15 cellular contexts compared by ENCODE assay signal in genomic region chr3:102532901-102533300, GRCh38.
DNase-seq lines count a peak whose midpoint lies in the region; ATAC-seq, FAIRE-seq and TF ChIP-seq lines count a peak whose summit lies in the region.
"Had no signal": no experiment of that assay in that cellular context is flagged by ENCODE, and none has a peak within 500 bp of the region (broad histone marks: within the 10 kb centered on the region; RNA-seq: fewer than 3 reads in every experiment).

No MANE protein-coding gene starts in this region.

- CTCF ChIA-PET in AG04450 (lab: Charles Lee) (no interaction called here), GM12878 (lab: Yijun Ruan, JAX) (interaction anchor here (11.6 kb wide), 1 partner anchor 304 kb away, joined by 314 read pairs; no protein-coding TSS in a partner anchor)

- BruUV-seq in GM12878 (replicated peaks; lab: Mats Ljungman, UMichigan) = no TSS peak

- H3K4me1 ChIP-seq in GM12878 (ENCODE audit: control insufficient read depth, insufficient read depth, low read length) = no peaks in the 10 kb centered on the region
- H3K4me1 ChIP-seq: upper lobe of left lung had no signal

- no peak for TF ChIP-seq EP300 in GM12878 (IDR thresholded peaks at IDR 0.05; ENCODE audit: borderline replicate concordance in 1 of 2, control insufficient read depth in 1 of 2, low read depth in 2 of 2, low read length in 2 of 2)

- POLR2A ChIA-PET in AG04450 (lab: Yijun Ruan, JAX) = no interaction called here
- POLR2A ChIA-PET in GM12878 (lab: Charles Lee) = no interaction called here

- H3K9me3 ChIP-seq in AG04450 (ENCODE audit: control insufficient read depth, insufficient read depth, low read length) (no peaks in the 10 kb centered on the region), GM12878 (replicated peaks; ENCODE audit: control insufficient read depth, insufficient read depth, low read length) (no peaks in the 10 kb centered on the region)
- H3K9me3 ChIP-seq: upper lobe of left lung had no signal

- SMC1A ChIA-PET in GM12878 (lab: Charles Lee; ENCODE audit: uncharacterized antibody, unreplicated experiment) = no interaction called here

- no peak overlapping the region for H2AFZ ChIP-seq in GM12878 (ENCODE audit: control insufficient read depth, low read depth, low read length)

- no peak for FAIRE-seq in GM12878 (lab: Jason Lieb, UNC)

- intact Hi-C loops in GM12878 (cut with micrococcal nuclease; ENCODE audit: unreplicated experiment) = no loop called here

- 28% methylated on average over 3 of the region's 3 CpGs for WGBS in GM12878 (ENCODE audit: insufficient coverage, insufficient replicate concordance, low lambda C conversion rate, missing lambda C conversion rate)

- H3K4me3 ChIP-seq in AG04450 (ENCODE audit: low read depth, low read length) (no peak overlapping the region), GM12865 (ENCODE audit: low read depth, low read length) (no peak overlapping the region), GM12878 (no peak overlapping the region)
- H3K4me3 ChIP-seq: upper lobe of left lung had no signal

- TF ChIP-seq RAD21 in GM12878 (IDR thresholded peaks at IDR 0.05; ENCODE audit: insufficient read depth, low read depth, low read length) = no peak

- H3K9ac ChIP-seq in GM12878 (ENCODE audit: control insufficient read depth, insufficient read depth, low read length) = no peak overlapping the region

- DNase-seq in AG04450 (ENCODE audit: low read depth, low spot score) (no peak), GM12865 (ENCODE audit: low read depth) (peak; percentile 5), MV-4-11 (lab: John Stamatoyannopoulos, UW) (peak; percentile 90), GM12878 (ENCODE audit: low read depth, low spot score) (no peak), DMS153 treated with DMSO at 0.1 percent for 48 hours (lab: John Stamatoyannopoulos, UW; ENCODE audit: unreplicated experiment) (no peak), NCI-H2029 (lab: John Stamatoyannopoulos, UW) (no peak)
- DNase-seq: activated gamma-delta T cell, dermis blood vessel endothelial cell, glutamatergic neuron, mammary epithelial cell, NCI-H1105, upper lobe of left lung had no signal

- H3K27me3 ChIP-seq in AG04450 (ENCODE audit: control insufficient read depth, insufficient read depth, low read length) (no peaks in the 10 kb centered on the region), GM12878 (replicated peaks in 1 of 2; ENCODE audit: control insufficient read depth in 2 of 2, insufficient read depth in 2 of 2, low read length in 1 of 2) (no peaks in the 10 kb centered on the region; a peak in 1 of 4 replicates)
- H3K27me3 ChIP-seq: upper lobe of left lung had no signal

- RAD21 ChIA-PET in GM12878 (lab: Charles Lee; ENCODE audit: unreplicated experiment) = no interaction called here

- peak overlapping the region; percentile 31 for H3K27ac ChIP-seq in AG04450 (ENCODE audit: low read depth, low read length)
- no peak overlapping the region for H3K27ac ChIP-seq in GM12878 (ENCODE audit: control insufficient read depth, insufficient read depth)
- H3K27ac ChIP-seq: upper lobe of left lung, VCaP had no signal

- no peak overlapping the region for H3K4me2 ChIP-seq in GM12878 (ENCODE audit: control insufficient read depth, insufficient read depth)

- in situ Hi-C loops in GM12878 (cut with MboI) = loop anchor here (5.0 kb wide), 1 partner anchor 721 kb away; no protein-coding TSS in a partner anchor

- peak; percentile 38; the same call in 1 of the 3 replicates for ATAC-seq in GM12878
- ATAC-seq in GM18870 (IDR thresholded peaks at IDR 0.05; ENCODE audit: unreplicated experiment) = no peak
- no peak for ATAC-seq in HG02970 (IDR thresholded peaks at IDR 0.05; ENCODE audit: low FRiP score, unreplicated experiment)

- no peak for TF ChIP-seq POLR2A in GM12878 (IDR thresholded peaks at IDR 0.05; ENCODE audit: low read depth, low read length)

- H3K79me2 ChIP-seq in GM12878 (ENCODE audit: control insufficient read depth, insufficient read depth, low read length) = no peaks in the 10 kb centered on the region

- no peak for TF ChIP-seq CTCF in AG04450 (IDR thresholded peaks at IDR 0.05; ENCODE audit: low read depth, low read length)
- TF ChIP-seq CTCF in GM12865 (IDR thresholded peaks at IDR 0.05; ENCODE audit: insufficient read depth, low read depth, low read length, missing control alignments) = no peak
- no peak for TF ChIP-seq CTCF in GM12878 (IDR thresholded peaks at IDR 0.05 in 2 of 3, conservative IDR thresholded peaks at IDR 0.05 in 1 of 3; ENCODE audit: control insufficient read depth in 2 of 3, extremely low read depth in 1 of 3, insufficient read depth in 1 of 3, low read depth in 3 of 3, low read length in 3 of 3)

- no peaks in the 10 kb centered on the region for H3K36me3 ChIP-seq in GM12878 (ENCODE audit: control insufficient read depth in 2 of 2, insufficient read depth in 2 of 2, low read length in 1 of 2)
- H3K36me3 ChIP-seq: upper lobe of left lung had no signal

- no peaks in the 10 kb centered on the region for H4K20me1 ChIP-seq in GM12878 (ENCODE audit: control insufficient read depth, insufficient read depth)

TF ChIP-seq in GM12878, 131 proteins besides CTCF, POLR2A, EP300 and RAD21:
- TF ChIP-seq TCF7 (IDR thresholded peaks at IDR 0.05; ENCODE audit: borderline replicate concordance) (no peak), RUNX3 (IDR thresholded peaks at IDR 0.05; ENCODE audit: low read length) (peak; percentile 61)
TF ChIP-seq in GM12878: peak in this region for 1.

Comparison
In these comparisons a context has a peak if more than half of its experiments do, and no peak if none do; other contexts are left out.
1. DNase-seq: peak in GM12865 (single experiment) and MV-4-11 (single experiment); none in AG04450 (single experiment), GM12878 (single experiment), DMS153 treated with DMSO at 0.1 percent for 48 hours (single experiment) and NCI-H2029 (single experiment).